Comparison of ENCODE assay signal across 8 cellular contexts in the genomic region with DNA sequence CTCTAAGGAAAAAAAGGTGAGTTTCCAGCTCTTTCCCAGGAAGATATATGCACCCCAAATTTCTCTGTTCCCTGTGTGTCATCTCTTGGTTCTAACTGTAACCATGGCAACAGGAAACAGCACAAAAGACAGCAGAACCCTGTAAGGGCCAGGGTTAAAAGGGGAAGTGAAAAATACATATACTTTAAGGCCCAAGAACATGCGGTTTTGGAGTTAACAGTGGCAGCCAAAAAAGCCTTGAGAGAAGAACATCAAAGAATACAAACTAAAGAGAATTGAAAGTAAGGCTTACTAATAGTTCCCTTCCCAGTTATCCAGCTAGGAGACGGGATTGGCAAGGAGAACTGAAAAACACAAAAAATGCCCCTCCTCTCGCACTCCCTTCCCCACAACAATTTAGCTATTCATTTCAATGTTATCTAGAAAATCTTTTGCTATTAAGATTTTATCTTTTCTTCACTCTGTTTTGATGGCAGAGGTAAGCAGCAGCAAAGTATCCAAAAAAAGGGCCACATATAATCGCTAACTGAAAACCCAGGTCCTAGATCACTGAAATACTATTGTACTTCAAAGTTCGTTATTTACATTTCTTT. TPM values are rescaled to one million over a fixed set of nuclear protein-coding genes. Genes with fewer than 3 reads are reported as not detected.
DNase-seq lines count a peak whose midpoint lies in the region; ATAC-seq, FAIRE-seq and TF ChIP-seq lines count a peak whose summit lies in the region.

No MANE protein-coding gene starts in this region.

- ATAC-seq in GM19463 (IDR thresholded peaks at IDR 0.05; ENCODE audit: unreplicated experiment) (peak; percentile 63), HG03571 (IDR thresholded peaks at IDR 0.05; ENCODE audit: unreplicated experiment) (peak; percentile 66)

- in situ Hi-C loops in G401 (cut with HindIII; ENCODE audit: low sequenced_read_pairs) = no loop called here

- peak overlapping the region; percentile 83; the same call in 1 of the 2 replicates for H3K27ac ChIP-seq in WERI-Rb-1
- peak overlapping the region in 1 of 2 donors; percentile 80 for H3K27ac ChIP-seq in small intestine (ENCODE audit: low read depth in 1 of 2, low read length in 1 of 2)

- H3K9me3 ChIP-seq in WERI-Rb-1 (ENCODE audit: severe bottlenecking) = peaks cover 6% of the 10 kb centered on the region
- H3K9me3 ChIP-seq in small intestine (ENCODE audit: control insufficient read depth, low read depth) = no peaks in the 10 kb centered on the region

- H3K4me1 ChIP-seq in small intestine (ENCODE audit: control insufficient read depth in 2 of 2, insufficient read depth in 1 of 2, low read depth in 1 of 2, low read length in 1 of 2) = peaks cover 0 to 2% of the 10 kb centered on the region in 2 donors

- peak overlapping the region; percentile 85 for H3K4me3 ChIP-seq in WERI-Rb-1 (ENCODE audit: low read depth, low read length)
- H3K4me3 ChIP-seq in small intestine (ENCODE audit: low read depth in 1 of 2, low read length in 2 of 2) = no peak overlapping the region

- TF ChIP-seq CTCF in WERI-Rb-1 (IDR thresholded peaks at IDR 0.05; ENCODE audit: low read depth, low read length) = no peak

- peak; percentile 31 for DNase-seq in G401 (ENCODE audit: low spot score)
- DNase-seq in WERI-Rb-1 = no peak
- peak; percentile 80 for DNase-seq in germinal center (ENCODE audit: low spot score)
- DNase-seq in small intestine = peak; percentile 37
- no peak for DNase-seq in stimulated activated CD4-positive, alpha-beta T cell treated with anti-CD3 and anti-CD28 coated beads, Interleukin-2, amount 100 ng/mL, for 24 hours
- DNase-seq in NCI-H524 treated with DMSO at 0.1 percent for 48 hours (lab: John Stamatoyannopoulos, UW) = no peak

- H3K27me3 ChIP-seq in WERI-Rb-1 (ENCODE audit: insufficient read depth, low read depth, severe bottlenecking) (no peaks in the 10 kb centered on the region), small intestine (ENCODE audit: control insufficient read depth in 2 of 2, insufficient read depth in 2 of 2, low read length in 2 of 2) (no peaks in the 10 kb centered on the region)

- peaks cover 32% of the 10 kb centered on the region for H3K36me3 ChIP-seq in WERI-Rb-1
- no peaks in the 10 kb centered on the region for H3K36me3 ChIP-seq in small intestine (ENCODE audit: control insufficient read depth in 2 of 2, insufficient read depth in 2 of 2, low read length in 2 of 2)

- FAIRE-seq in small intestine (lab: Jason Lieb, UNC) = no peak

- 26 to 37% (median 28%) methylated on average over 5 of the region's 5 CpGs for WGBS in small intestine, 3 donors

RNA-seq across cellular contexts. Expression of a gene that starts 1.5 kb away (rescaled TPM):
- total RNA-seq in G401 (2014; rRNA removed; shearing (Covaris generic)) = 158 and 200 TPM in 2 replicates
- 10 to 100 TPM; 35.7 to 40.3 (median 37.8) TPM for polyA plus RNA-seq in small intestine

RNA-seq across cellular contexts. Expression of a gene that starts 31.4 kb away (rescaled TPM):
- total RNA-seq in G401 (2014; rRNA removed; shearing (Covaris generic)) = 65.5 and 66.2 TPM in 2 replicates
- polyA plus RNA-seq in small intestine = 100 to 1,000 TPM in 1 of 3 donors, 10 to 100 TPM in 2; 83.0 to 108 (median 85.1) TPM

Comparison
In these comparisons a context has a peak if more than half of its experiments do, and no peak if none do; other contexts are left out.
1. DNase-seq: peak in G401 (single experiment), germinal center (single experiment) and small intestine (single experiment); none in WERI-Rb-1 (single experiment), stimulated activated CD4-positive, alpha-beta T cell treated with anti-CD3 and anti-CD28 coated beads, Interleukin-2, amount 100 ng/mL, for 24 hours (0 of 2) and NCI-H524 treated with DMSO at 0.1 percent for 48 hours (single experiment).